1 cellular context compared by ENCODE assay signal in the genomic region with DNA sequence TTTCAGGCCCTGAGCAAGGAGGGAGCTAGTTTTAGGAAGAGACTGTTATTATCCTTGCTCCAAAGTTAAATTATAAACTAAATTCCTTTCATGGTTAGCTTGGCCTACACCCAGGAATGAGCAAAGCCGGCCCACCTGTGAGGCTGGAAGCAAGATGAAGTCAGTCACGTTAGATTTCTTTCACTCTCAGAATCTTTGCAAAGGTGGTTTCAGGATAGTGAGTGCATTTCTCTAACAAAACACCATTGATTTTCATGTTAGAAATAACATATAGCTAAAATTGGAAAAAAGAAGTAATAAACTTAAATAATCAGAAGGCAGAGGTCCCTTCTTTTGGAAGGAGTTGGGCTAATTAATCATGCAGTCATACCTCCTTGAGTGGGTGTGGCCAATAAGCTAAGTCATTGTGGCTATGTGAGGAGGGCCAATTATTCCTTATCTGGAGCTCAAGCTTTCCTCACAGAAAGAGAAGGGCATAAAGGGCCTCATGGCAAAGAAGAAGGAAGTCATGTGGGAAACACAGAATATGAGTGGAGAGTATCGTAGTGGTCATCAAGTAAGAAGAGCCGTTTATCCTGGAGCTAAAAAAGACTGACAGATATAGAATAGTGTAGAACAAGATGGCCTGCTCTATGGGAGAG.
TF ChIP-seq lines count a peak whose summit lies in the region.
"Not testable (repeated sequence)": the region's sequence is repeated elsewhere in the genome, so short reads cannot be mapped to it uniquely, and the experiment has no call there.

No MANE protein-coding gene starts in this region.

TF ChIP-seq in K562, 482 proteins besides CTCF, POLR2A, EP300 and RAD21 (continued from another document and continues in another):
- TF ChIP-seq, protein P1, sequence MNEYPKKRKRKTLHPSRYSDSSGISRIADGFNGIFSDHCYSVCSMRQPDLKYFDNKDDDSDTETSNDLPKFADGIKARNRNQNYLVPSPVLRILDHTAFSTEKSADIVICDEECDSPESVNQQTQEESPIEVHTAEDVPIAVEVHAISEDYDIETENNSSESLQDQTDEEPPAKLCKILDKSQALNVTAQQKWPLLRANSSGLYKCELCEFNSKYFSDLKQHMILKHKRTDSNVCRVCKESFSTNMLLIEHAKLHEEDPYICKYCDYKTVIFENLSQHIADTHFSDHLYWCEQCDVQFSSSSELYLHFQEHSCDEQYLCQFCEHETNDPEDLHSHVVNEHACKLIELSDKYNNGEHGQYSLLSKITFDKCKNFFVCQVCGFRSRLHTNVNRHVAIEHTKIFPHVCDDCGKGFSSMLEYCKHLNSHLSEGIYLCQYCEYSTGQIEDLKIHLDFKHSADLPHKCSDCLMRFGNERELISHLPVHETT (CRISPR knock-in tag; conservative IDR thresholded peaks at IDR 0.05 in 1 of 2, IDR thresholded peaks at IDR 0.05 in 1 of 2) = peak in 1 of 2 experiments; percentile 87; a peak in 2 of 4 replicates
- 0 out of 2 replicates have a peak, but pooled peaks have one; percentile 42 for TF ChIP-seq DPF2 (IDR thresholded peaks at IDR 0.05)
- TF ChIP-seq NR2C2 (CRISPR knock-in tag; IDR thresholded peaks at IDR 0.05); NR2C1 (IDR thresholded peaks at IDR 0.05): not testable (repeated sequence)
- TF ChIP-seq NR2C2 (tag; IDR thresholded peaks at IDR 0.05) = 0 out of 2 replicates have a peak, but pooled peaks have one; percentile 13
- peak; percentile 88 for TF ChIP-seq MEIS2 (IDR thresholded peaks at IDR 0.05; ENCODE audit: partially characterized antibody)
- TF ChIP-seq LEF1 (IDR thresholded peaks at IDR 0.05) = peak; percentile 78
- TF ChIP-seq, protein P2, sequence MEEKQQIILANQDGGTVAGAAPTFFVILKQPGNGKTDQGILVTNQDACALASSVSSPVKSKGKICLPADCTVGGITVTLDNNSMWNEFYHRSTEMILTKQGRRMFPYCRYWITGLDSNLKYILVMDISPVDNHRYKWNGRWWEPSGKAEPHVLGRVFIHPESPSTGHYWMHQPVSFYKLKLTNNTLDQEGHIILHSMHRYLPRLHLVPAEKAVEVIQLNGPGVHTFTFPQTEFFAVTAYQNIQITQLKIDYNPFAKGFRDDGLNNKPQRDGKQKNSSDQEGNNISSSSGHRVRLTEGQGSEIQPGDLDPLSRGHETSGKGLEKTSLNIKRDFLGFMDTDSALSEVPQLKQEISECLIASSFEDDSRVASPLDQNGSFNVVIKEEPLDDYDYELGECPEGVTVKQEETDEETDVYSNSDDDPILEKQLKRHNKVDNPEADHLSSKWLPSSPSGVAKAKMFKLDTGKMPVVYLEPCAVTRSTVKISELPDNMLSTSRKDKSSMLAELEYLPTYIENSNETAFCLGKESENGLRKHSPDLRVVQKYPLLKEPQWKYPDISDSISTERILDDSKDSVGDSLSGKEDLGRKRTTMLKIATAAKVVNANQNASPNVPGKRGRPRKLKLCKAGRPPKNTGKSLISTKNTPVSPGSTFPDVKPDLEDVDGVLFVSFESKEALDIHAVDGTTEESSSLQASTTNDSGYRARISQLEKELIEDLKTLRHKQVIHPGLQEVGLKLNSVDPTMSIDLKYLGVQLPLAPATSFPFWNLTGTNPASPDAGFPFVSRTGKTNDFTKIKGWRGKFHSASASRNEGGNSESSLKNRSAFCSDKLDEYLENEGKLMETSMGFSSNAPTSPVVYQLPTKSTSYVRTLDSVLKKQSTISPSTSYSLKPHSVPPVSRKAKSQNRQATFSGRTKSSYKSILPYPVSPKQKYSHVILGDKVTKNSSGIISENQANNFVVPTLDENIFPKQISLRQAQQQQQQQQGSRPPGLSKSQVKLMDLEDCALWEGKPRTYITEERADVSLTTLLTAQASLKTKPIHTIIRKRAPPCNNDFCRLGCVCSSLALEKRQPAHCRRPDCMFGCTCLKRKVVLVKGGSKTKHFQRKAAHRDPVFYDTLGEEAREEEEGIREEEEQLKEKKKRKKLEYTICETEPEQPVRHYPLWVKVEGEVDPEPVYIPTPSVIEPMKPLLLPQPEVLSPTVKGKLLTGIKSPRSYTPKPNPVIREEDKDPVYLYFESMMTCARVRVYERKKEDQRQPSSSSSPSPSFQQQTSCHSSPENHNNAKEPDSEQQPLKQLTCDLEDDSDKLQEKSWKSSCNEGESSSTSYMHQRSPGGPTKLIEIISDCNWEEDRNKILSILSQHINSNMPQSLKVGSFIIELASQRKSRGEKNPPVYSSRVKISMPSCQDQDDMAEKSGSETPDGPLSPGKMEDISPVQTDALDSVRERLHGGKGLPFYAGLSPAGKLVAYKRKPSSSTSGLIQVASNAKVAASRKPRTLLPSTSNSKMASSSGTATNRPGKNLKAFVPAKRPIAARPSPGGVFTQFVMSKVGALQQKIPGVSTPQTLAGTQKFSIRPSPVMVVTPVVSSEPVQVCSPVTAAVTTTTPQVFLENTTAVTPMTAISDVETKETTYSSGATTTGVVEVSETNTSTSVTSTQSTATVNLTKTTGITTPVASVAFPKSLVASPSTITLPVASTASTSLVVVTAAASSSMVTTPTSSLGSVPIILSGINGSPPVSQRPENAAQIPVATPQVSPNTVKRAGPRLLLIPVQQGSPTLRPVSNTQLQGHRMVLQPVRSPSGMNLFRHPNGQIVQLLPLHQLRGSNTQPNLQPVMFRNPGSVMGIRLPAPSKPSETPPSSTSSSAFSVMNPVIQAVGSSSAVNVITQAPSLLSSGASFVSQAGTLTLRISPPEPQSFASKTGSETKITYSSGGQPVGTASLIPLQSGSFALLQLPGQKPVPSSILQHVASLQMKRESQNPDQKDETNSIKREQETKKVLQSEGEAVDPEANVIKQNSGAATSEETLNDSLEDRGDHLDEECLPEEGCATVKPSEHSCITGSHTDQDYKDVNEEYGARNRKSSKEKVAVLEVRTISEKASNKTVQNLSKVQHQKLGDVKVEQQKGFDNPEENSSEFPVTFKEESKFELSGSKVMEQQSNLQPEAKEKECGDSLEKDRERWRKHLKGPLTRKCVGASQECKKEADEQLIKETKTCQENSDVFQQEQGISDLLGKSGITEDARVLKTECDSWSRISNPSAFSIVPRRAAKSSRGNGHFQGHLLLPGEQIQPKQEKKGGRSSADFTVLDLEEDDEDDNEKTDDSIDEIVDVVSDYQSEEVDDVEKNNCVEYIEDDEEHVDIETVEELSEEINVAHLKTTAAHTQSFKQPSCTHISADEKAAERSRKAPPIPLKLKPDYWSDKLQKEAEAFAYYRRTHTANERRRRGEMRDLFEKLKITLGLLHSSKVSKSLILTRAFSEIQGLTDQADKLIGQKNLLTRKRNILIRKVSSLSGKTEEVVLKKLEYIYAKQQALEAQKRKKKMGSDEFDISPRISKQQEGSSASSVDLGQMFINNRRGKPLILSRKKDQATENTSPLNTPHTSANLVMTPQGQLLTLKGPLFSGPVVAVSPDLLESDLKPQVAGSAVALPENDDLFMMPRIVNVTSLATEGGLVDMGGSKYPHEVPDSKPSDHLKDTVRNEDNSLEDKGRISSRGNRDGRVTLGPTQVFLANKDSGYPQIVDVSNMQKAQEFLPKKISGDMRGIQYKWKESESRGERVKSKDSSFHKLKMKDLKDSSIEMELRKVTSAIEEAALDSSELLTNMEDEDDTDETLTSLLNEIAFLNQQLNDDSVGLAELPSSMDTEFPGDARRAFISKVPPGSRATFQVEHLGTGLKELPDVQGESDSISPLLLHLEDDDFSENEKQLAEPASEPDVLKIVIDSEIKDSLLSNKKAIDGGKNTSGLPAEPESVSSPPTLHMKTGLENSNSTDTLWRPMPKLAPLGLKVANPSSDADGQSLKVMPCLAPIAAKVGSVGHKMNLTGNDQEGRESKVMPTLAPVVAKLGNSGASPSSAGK (IDR thresholded peaks at IDR 0.05) = peak; percentile 80
- TF ChIP-seq ZNF316 (IDR thresholded peaks at IDR 0.05) = peak; percentile 25; the same call in 1 of the 2 replicates
- peak; percentile 60 for TF ChIP-seq GATA2 (CRISPR knock-in tag; IDR thresholded peaks at IDR 0.05)
- TF ChIP-seq ZNF41 (CRISPR knock-in tag; conservative IDR thresholded peaks at IDR 0.05) = peak; percentile 77; the same call in 1 of the 2 replicates
- peak; percentile 40 for TF ChIP-seq TAL1 (IDR thresholded peaks at IDR 0.05)
- TF ChIP-seq ARID1B (IDR thresholded peaks at IDR 0.05) = peak; percentile 69
- 0 out of 2 replicates have a peak, but pooled peaks have one; percentile 46 for TF ChIP-seq SMARCC2 (IDR thresholded peaks at IDR 0.05; ENCODE audit: low read depth)
- TF ChIP-seq, protein P3, sequence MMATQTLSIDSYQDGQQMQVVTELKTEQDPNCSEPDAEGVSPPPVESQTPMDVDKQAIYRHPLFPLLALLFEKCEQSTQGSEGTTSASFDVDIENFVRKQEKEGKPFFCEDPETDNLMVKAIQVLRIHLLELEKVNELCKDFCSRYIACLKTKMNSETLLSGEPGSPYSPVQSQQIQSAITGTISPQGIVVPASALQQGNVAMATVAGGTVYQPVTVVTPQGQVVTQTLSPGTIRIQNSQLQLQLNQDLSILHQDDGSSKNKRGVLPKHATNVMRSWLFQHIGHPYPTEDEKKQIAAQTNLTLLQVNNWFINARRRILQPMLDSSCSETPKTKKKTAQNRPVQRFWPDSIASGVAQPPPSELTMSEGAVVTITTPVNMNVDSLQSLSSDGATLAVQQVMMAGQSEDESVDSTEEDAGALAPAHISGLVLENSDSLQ (IDR thresholded peaks at IDR 0.05) = peak; percentile 89
- peak; percentile 63 for TF ChIP-seq C11orf30 (IDR thresholded peaks at IDR 0.05; ENCODE audit: low read depth)
- TF ChIP-seq SOX6 (IDR thresholded peaks at IDR 0.05) = 0 out of 2 replicates have a peak, but pooled peaks have one; percentile 42
- TF ChIP-seq ZKSCAN8 (CRISPR knock-in tag; IDR thresholded peaks at IDR 0.05) = 0 out of 2 replicates have a peak, but pooled peaks have one; percentile 34
- peak; percentile 68; the same call in 1 of the 2 replicates for TF ChIP-seq ZBTB17 (CRISPR knock-in tag; IDR thresholded peaks at IDR 0.05)
- TF ChIP-seq KLF6 (CRISPR knock-in tag; IDR thresholded peaks at IDR 0.05; ENCODE audit: borderline replicate concordance) = peak; percentile 67; the same call in 1 of the 2 replicates
- peak; percentile 82 for TF ChIP-seq ZNF79 (CRISPR knock-in tag; IDR thresholded peaks at IDR 0.05; ENCODE audit: low read depth)
- 0 out of 2 replicates have a peak, but pooled peaks have one; percentile 36 for TF ChIP-seq SPI1 (IDR thresholded peaks at IDR 0.05; ENCODE audit: borderline replicate concordance, low read depth, low read length)
- peak; percentile 86 for TF ChIP-seq NFE2 (IDR thresholded peaks at IDR 0.05; ENCODE audit: low read depth)
- peak; percentile 44 for TF ChIP-seq NFIC (IDR thresholded peaks at IDR 0.05)
- TF ChIP-seq, protein P4, sequence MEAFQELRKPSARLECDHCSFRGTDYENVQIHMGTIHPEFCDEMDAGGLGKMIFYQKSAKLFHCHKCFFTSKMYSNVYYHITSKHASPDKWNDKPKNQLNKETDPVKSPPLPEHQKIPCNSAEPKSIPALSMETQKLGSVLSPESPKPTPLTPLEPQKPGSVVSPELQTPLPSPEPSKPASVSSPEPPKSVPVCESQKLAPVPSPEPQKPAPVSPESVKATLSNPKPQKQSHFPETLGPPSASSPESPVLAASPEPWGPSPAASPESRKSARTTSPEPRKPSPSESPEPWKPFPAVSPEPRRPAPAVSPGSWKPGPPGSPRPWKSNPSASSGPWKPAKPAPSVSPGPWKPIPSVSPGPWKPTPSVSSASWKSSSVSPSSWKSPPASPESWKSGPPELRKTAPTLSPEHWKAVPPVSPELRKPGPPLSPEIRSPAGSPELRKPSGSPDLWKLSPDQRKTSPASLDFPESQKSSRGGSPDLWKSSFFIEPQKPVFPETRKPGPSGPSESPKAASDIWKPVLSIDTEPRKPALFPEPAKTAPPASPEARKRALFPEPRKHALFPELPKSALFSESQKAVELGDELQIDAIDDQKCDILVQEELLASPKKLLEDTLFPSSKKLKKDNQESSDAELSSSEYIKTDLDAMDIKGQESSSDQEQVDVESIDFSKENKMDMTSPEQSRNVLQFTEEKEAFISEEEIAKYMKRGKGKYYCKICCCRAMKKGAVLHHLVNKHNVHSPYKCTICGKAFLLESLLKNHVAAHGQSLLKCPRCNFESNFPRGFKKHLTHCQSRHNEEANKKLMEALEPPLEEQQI (IDR thresholded peaks at IDR 0.05) = 0 out of 2 replicates have a peak, but pooled peaks have one; percentile 62
- TF ChIP-seq CBX3 (IDR thresholded peaks at IDR 0.05; ENCODE audit: borderline replicate concordance in 1 of 2, low read length in 2 of 2) = peak in 1 of 2 experiments; percentile 18; a peak in 1 of 3 replicates
- TF ChIP-seq SRF (CRISPR knock-in tag; IDR thresholded peaks at IDR 0.05) = peak in 1 of 2 experiments; percentile 27; a peak in 1 of 4 replicates
- TF ChIP-seq MAFG (tag; conservative IDR thresholded peaks at IDR 0.05) = peak; percentile 70
- TF ChIP-seq ZNF239 (CRISPR knock-in tag; IDR thresholded peaks at IDR 0.05) = peak; percentile 67
- TF ChIP-seq TRIM24 (IDR thresholded peaks at IDR 0.05) = peak; percentile 82 to 84
- TF ChIP-seq ZNF75A (CRISPR knock-in tag; IDR thresholded peaks at IDR 0.05) = peak; percentile 80
- TF ChIP-seq, protein P5, sequence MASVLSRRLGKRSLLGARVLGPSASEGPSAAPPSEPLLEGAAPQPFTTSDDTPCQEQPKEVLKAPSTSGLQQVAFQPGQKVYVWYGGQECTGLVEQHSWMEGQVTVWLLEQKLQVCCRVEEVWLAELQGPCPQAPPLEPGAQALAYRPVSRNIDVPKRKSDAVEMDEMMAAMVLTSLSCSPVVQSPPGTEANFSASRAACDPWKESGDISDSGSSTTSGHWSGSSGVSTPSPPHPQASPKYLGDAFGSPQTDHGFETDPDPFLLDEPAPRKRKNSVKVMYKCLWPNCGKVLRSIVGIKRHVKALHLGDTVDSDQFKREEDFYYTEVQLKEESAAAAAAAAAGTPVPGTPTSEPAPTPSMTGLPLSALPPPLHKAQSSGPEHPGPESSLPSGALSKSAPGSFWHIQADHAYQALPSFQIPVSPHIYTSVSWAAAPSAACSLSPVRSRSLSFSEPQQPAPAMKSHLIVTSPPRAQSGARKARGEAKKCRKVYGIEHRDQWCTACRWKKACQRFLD (CRISPR knock-in tag; IDR thresholded peaks at IDR 0.05) = peak; percentile 57; the same call in 1 of the 2 replicates
- 0 out of 2 replicates have a peak, but pooled peaks have one; percentile 26 for TF ChIP-seq MEF2D (tag; conservative IDR thresholded peaks at IDR 0.05; ENCODE audit: low read depth)
- TF ChIP-seq DDX20 (tag; IDR thresholded peaks at IDR 0.05; ENCODE audit: low read depth) = 0 out of 2 replicates have a peak, but pooled peaks have one; percentile 49
- peak; percentile 21; the same call in 1 of the 2 replicates for TF ChIP-seq SMARCA4 (IDR thresholded peaks at IDR 0.05)
- peak; percentile 70; the same call in 1 of the 2 replicates for TF ChIP-seq ZNF766 (CRISPR knock-in tag; conservative IDR thresholded peaks at IDR 0.05)
- 0 out of 2 replicates have a peak, but pooled peaks have one; percentile 24 for TF ChIP-seq NR2C1 (tag; IDR thresholded peaks at IDR 0.05)
- TF ChIP-seq L3MBTL2 (IDR thresholded peaks at IDR 0.05) = peak; percentile 77
